In the genomic region with DNA sequence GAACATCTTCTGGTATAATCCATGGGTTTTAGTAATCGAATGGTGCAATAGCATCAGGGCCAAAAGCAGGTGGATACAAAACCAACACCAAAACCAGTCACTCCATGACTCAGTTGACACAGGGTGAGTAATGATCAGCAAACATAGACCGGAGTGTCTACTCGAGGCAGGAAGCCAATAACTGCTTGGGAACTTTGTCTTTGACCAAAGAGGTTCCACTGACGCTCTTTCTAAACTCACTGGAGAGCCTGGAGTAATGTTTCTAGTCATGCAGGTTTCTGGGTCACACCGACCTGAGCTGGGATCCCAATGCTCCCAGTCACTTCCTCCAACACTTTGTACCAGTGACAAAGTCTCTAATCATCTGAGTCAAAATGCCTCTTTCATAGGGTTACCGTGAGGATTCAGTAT, we compare ENCODE assay signal across 8 cellular contexts. TPM values are rescaled to one million over a fixed set of nuclear protein-coding genes. Genes with fewer than 3 reads are reported as not detected.
DNase-seq lines count a peak whose midpoint lies in the region; ATAC-seq and TF ChIP-seq lines count a peak whose summit lies in the region.

No MANE protein-coding gene starts in this region.

- H3K4me3 ChIP-seq in GM12865 (ENCODE audit: low read depth, low read length), result no peak overlapping the region
- no peak overlapping the region for H3K4me3 ChIP-seq in hepatocyte
- no peak overlapping the region for H3K4me3 ChIP-seq in transverse colon

- no peak overlapping the region for H2AFZ ChIP-seq in hepatocyte

- 77% methylated on average over 6 of the region's 6 CpGs for WGBS in hepatocyte (ENCODE audit: low lambda C conversion rate, missing lambda C conversion rate)
- 47 to 75% methylated on average over 2 to 6 of the region's 6 CpGs for WGBS in transverse colon (ENCODE audit: low coverage in 1 of 2), 2 donors

- no peak for TF ChIP-seq CTCF in GM12865 (IDR thresholded peaks at IDR 0.05; ENCODE audit: insufficient read depth, low read depth, low read length, missing control alignments)
- no peak for TF ChIP-seq CTCF in hepatocyte (IDR thresholded peaks at IDR 0.05; ENCODE audit: poor library complexity)
- TF ChIP-seq CTCF in transverse colon (IDR thresholded peaks at IDR 0.05), result no peak

- H4K20me1 ChIP-seq in hepatocyte (ENCODE audit: insufficient read depth, poor library complexity, severe bottlenecking), result no peaks in the 10 kb centered on the region

- no peak overlapping the region for H3K4me2 ChIP-seq in hepatocyte

- H3K9me3 ChIP-seq in hepatocyte (ENCODE audit: low read depth) (no peaks in the 10 kb centered on the region), transverse colon (no peaks in the 10 kb centered on the region)

- H3K27ac ChIP-seq in hepatocyte (peak overlapping the region; percentile 77), transverse colon (no peak overlapping the region)

- H3K9me2 ChIP-seq in hepatocyte (replicated peaks; ENCODE audit: insufficient read depth), result no peaks in the 10 kb centered on the region

- peak; percentile 85 for DNase-seq in GM12865 (ENCODE audit: low read depth)
- DNase-seq in NCI-H460 (ENCODE audit: extremely low read depth, low read depth), result peak; percentile 59
- peak; percentile 69 for DNase-seq in hepatocyte (ENCODE audit: low spot score)
- DNase-seq in transverse colon, result no peak
- DNase-seq in AML-193 (lab: John Stamatoyannopoulos, UW), result no peak
- DNase-seq in central memory CD4-positive, alpha-beta T cell, result no peak

- H3K27me3 ChIP-seq in hepatocyte (no peaks in the 10 kb centered on the region), transverse colon (no peaks in the 10 kb centered on the region)

- H3K79me2 ChIP-seq in hepatocyte, result peaks cover 9% of the 10 kb centered on the region

- ATAC-seq in GM21737 (IDR thresholded peaks at IDR 0.05; ENCODE audit: unreplicated experiment) (peak; percentile 47), GM19467 (IDR thresholded peaks at IDR 0.05; ENCODE audit: unreplicated experiment) (no peak)

- intact Hi-C loops in transverse colon (cut with DNase I; ENCODE audit: low total_unique reads), result no loop called here

- TF ChIP-seq EP300 in transverse colon (IDR thresholded peaks at IDR 0.05; ENCODE audit: low read depth), result no peak

- H3K36me3 ChIP-seq in hepatocyte (replicated peaks; ENCODE audit: insufficient read depth, low read depth), result no peaks in the 10 kb centered on the region
- H3K36me3 ChIP-seq in transverse colon, result no peaks in the 10 kb centered on the region

- in situ Hi-C loops in transverse colon (cut with MboI; ENCODE audit: low pct_ligation_motif_present in 1 of 4, low pct_unique_long_range_greater_than_20kb in 1 of 4, low sequenced_read_pairs in 3 of 4), result no loop called here

- no peaks in the 10 kb centered on the region for H3K4me1 ChIP-seq in hepatocyte (ENCODE audit: insufficient read depth)
- no peaks in the 10 kb centered on the region for H3K4me1 ChIP-seq in transverse colon

- no peak for TF ChIP-seq POLR2A in transverse colon (IDR thresholded peaks at IDR 0.05)

RNA-seq across cellular contexts. Expression of a gene that starts 30.9 kb away (rescaled TPM):
- 3.4 and 4.1 TPM in 2 replicates for total RNA-seq in NCI-H460 (2014; rRNA removed; shearing (Covaris generic))
- 3.6 and 3.7 TPM in 2 replicates for polyA plus RNA-seq in NCI-H460 (2014; cell fraction: nucleus; rRNA removed)
- total RNA-seq in hepatocyte, result 10.1 and 12.9 TPM in 2 replicates
- polyA plus RNA-seq in hepatocyte, result 5.6 and 7.1 TPM in 2 replicates
- total RNA-seq in transverse colon, result 1 to 10 TPM; 1.5 to 8.5 (median 5.1) TPM

Comparison
In these comparisons a context has a peak if more than half of its experiments do, and no peak if none do; other contexts are left out.
1. DNase-seq: peak in GM12865 (single experiment), NCI-H460 (single experiment) and hepatocyte (single experiment); none in transverse colon (single experiment), AML-193 (0 of 2) and central memory CD4-positive, alpha-beta T cell (single experiment).